8 cellular contexts compared by ENCODE assay signal in the genomic region with DNA sequence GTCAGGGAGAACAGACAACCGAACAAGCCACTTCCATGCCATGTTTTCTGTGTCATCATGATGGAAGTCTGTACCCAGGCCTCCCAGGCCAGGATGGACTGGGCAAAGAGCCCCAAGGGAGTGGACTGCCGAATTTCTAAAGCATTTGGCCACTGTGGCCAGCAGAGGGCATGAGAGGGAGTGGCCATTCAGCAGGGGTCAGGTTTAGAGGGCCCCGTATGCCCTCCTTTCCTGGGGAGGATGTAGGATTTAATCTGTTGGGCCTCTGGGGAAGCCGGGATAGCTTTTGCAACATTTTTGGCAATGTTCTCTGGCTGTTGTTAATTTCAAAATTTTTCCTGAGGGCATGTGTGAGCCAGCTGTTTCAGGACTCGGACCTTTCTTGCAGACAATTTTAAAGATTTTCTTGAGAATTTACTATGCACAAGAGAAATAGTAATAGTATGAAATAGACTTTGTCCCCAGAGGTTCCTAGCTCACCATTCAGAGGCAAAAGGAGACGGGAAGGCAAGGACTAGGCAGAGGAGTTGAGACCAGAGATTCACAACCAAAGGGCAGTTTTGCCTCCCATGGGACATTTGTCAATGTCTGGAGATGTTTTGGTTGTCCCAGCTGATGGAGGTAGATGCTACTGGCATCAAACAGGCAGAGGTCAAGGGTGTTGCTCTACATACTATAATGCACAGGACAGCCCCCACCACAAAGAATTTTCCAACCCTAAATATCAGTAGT. TPM values are rescaled to one million over a fixed set of nuclear protein-coding genes. Genes with fewer than 3 reads are reported as not detected.
DNase-seq lines count a peak whose midpoint lies in the region; ATAC-seq and TF ChIP-seq lines count a peak whose summit lies in the region.

No MANE protein-coding gene starts in this region.

- no peaks in the 10 kb centered on the region for H3K9me2 ChIP-seq in OCI-LY7 (ENCODE audit: insufficient read depth, low read length)

- no peaks in the 10 kb centered on the region for H4K20me1 ChIP-seq in OCI-LY7 (ENCODE audit: insufficient read depth, low read length)

- BruUV-seq in OCI-LY7 (replicated peaks; lab: Mats Ljungman, UMichigan), result no TSS peak

- no peak overlapping the region for H3K4me3 ChIP-seq in OCI-LY7 (ENCODE audit: low read depth, low read length, poor library complexity, severe bottlenecking)
- no peak overlapping the region for H3K4me3 ChIP-seq in coronary artery

- peaks cover 28% of the 10 kb centered on the region for H3K4me1 ChIP-seq in OCI-LY7 (ENCODE audit: insufficient read depth, low read length, poor library complexity, severe bottlenecking)

- no peak overlapping the region for H3K27ac ChIP-seq in OCI-LY7 (ENCODE audit: low read depth, low read length, poor library complexity, severe bottlenecking)
- peak overlapping the region in 1 of 2 donors; percentile 35 for H3K27ac ChIP-seq in coronary artery

- TF ChIP-seq CTCF in OCI-LY7 (conservative IDR thresholded peaks at IDR 0.05; ENCODE audit: low read length) (peak; percentile 70), omental fat pad (IDR thresholded peaks at IDR 0.05) (no peak), coronary artery (IDR thresholded peaks at IDR 0.05) (no peak)

- CTCF ChIA-PET in OCI-LY7 (lab: Charles Lee; ENCODE audit: unreplicated experiment), result no interaction called here

- H2AFZ ChIP-seq in OCI-LY7 (ENCODE audit: low read length), result no peak overlapping the region

- no peaks in the 10 kb centered on the region for H3K36me3 ChIP-seq in OCI-LY7 (ENCODE audit: insufficient read depth, low read length)

- peaks cover 11% of the 10 kb centered on the region; the same call in 1 of the 2 replicates for H3K9me3 ChIP-seq in OCI-LY7 (ENCODE audit: low read length)

- intact Hi-C loops in OCI-LY7 (cut with micrococcal nuclease; ENCODE audit: unreplicated experiment), result no loop called here

- H3K4me2 ChIP-seq in OCI-LY7 (ENCODE audit: low read length), result no peak overlapping the region

- ATAC-seq in esophagus mucosa (peak; percentile 37), omental fat pad (ENCODE audit: low FRiP score) (peak; percentile 58), HG03045 (IDR thresholded peaks at IDR 0.05; ENCODE audit: unreplicated experiment) (no peak)

- no peaks in the 10 kb centered on the region for H3K79me2 ChIP-seq in OCI-LY7 (ENCODE audit: insufficient read depth, low read depth, low read length)

- POLR2A ChIA-PET in OCI-LY7 (lab: Charles Lee), result interaction anchor here (1.2 kb wide), 1 partner anchor 9 kb away, joined by 6 read pairs; no protein-coding TSS in a partner anchor

- peak; percentile 50 for DNase-seq in ELR (ENCODE audit: low read depth)
- DNase-seq in OCI-LY7 (ENCODE audit: low spot score), result no peak
- DNase-seq in omental fat pad (ENCODE audit: low spot score), result no peak
- no peak for DNase-seq in SW480 (ENCODE audit: low spot score)
- DNase-seq in coronary artery (ENCODE audit: low spot score), result no peak
- DNase-seq in COLO668 (lab: John Stamatoyannopoulos, UW; ENCODE audit: unreplicated experiment), result no peak

RNA-seq across cellular contexts. Expression of gene ACACB, which starts 18.0 kb away (rescaled TPM):
- total RNA-seq in OCI-LY7 (2014; rRNA removed; shearing (Covaris generic)), result 19.7 and 25.6 TPM in 2 replicates
- total RNA-seq in OCI-LY7 (2022), result 45.1 and 46.2 TPM in 2 replicates
- 7.0 TPM for total RNA-seq in esophagus mucosa
- total RNA-seq in omental fat pad, result 1,000 to 10,000 TPM in 3 of 4 donors, 100 to 1,000 TPM in 1; 727 to 1,594 (median 1,364) TPM

RNA-seq across cellular contexts. Expression of gene UNG, which starts 37.0 kb away (rescaled TPM):
- total RNA-seq in OCI-LY7 (2014; rRNA removed; shearing (Covaris generic)), result 50.7 and 60.6 TPM in 2 replicates
- total RNA-seq in OCI-LY7 (2022), result 84.1 and 85.0 TPM in 2 replicates
- total RNA-seq in esophagus mucosa, result 32.0 TPM
- 10 to 100 TPM; 13.9 to 52.8 (median 33.6) TPM for total RNA-seq in omental fat pad

RNA-seq across cellular contexts. Expression of gene ALKBH2, which starts 41.1 kb away (rescaled TPM):
- total RNA-seq in OCI-LY7 (2014; rRNA removed; shearing (Covaris generic)), result 70.3 and 76.8 TPM in 2 replicates
- total RNA-seq in OCI-LY7 (2022), result 90.5 and 111 TPM in 2 replicates
- total RNA-seq in esophagus mucosa, result 14.2 TPM
- total RNA-seq in omental fat pad, result 10 to 100 TPM; 15.3 to 34.0 (median 17.5) TPM

Comparison
In these comparisons a context has a peak if more than half of its experiments do, and no peak if none do; other contexts are left out.
1. RNA of gene ACACB, which starts 18.0 kb away (total RNA-seq): 727 to 1,594 TPM in omental fat pad; 19.7 to 46.2 TPM in OCI-LY7 and 7.0 TPM in esophagus mucosa (single experiment); every median in the first group is over 10 times any median in the second.